ENCODE assay signal across 23 cellular contexts in genomic region chr1:179770887-179771502, GRCh38. TPM values are rescaled to one million over a fixed set of nuclear protein-coding genes. Genes with fewer than 3 reads are reported as not detected.
A peak's percentile ranks its signal among the peaks of the same experiment; 100 is the strongest.
DNase-seq lines count a peak whose midpoint lies in the region; FAIRE-seq and TF ChIP-seq lines count a peak whose summit lies in the region.
"Had no signal": no experiment of that assay in that cellular context is flagged by ENCODE, and none has a peak within 500 bp of the region (broad histone marks: within the 10 kb centered on the region; RNA-seq: fewer than 3 reads in every experiment).

No MANE protein-coding gene starts in this region.

- H3K36me3 ChIP-seq in H7 (replicated peaks; ENCODE audit: control insufficient read depth, insufficient read depth, low read length) (no peaks in the 10 kb centered on the region), keratinocyte (ENCODE audit: control insufficient read depth in 2 of 2, extremely low read depth in 1 of 2, insufficient read depth in 2 of 2, low read length in 2 of 2) (no peaks in the 10 kb centered on the region), ascending aorta (no peaks in the 10 kb centered on the region)
- H3K36me3 ChIP-seq: prostate gland, thoracic aorta had no signal

- no peak overlapping the region for H3K9ac ChIP-seq in keratinocyte (ENCODE audit: control insufficient read depth, extremely low read depth, insufficient read depth, low read length)

- H4K20me1 ChIP-seq in keratinocyte (ENCODE audit: control insufficient read depth, extremely low read depth, insufficient read depth, low read length): no peaks in the 10 kb centered on the region

- dilution Hi-C loops in keratinocyte (cut with MboI; ENCODE audit: extremely low pct_ligation_motif_present, low sequenced_read_pairs): no loop called here

- peak; percentile 24 for DNase-seq in AG20443 (ENCODE audit: low spot score)
- peak; percentile 59 for DNase-seq in H7
- DNase-seq in cardiac fibroblast (ENCODE audit: low read depth in 2 of 2): peak in 1 of 2 donors; percentile 12
- DNase-seq in keratinocyte (ENCODE audit: low read depth, low spot score): no peak
- DNase-seq in activated CD4-positive, alpha-beta T cell treated with anti-CD3 and anti-CD28 coated beads, Interleukin-2, amount 50 U/mL, for 1 hour: no peak
- DNase-seq in NCI-H2107 treated with DMSO at 0.1 percent for 48 hours (lab: John Stamatoyannopoulos, UW; ENCODE audit: unreplicated experiment): no peak
- DNase-seq in activated CD4-positive, alpha-beta T cell treated with anti-CD3 and anti-CD28 coated beads, Interleukin-2, amount 50 U/mL, for 4 hours: no peak
- no peak for DNase-seq in ascending aorta (ENCODE audit: low spot score in 2 of 2)
- DNase-seq: activated naive CD4-positive, alpha-beta T cell treated with Interleukin-2 at 50 U/mL for 16 hours; activated T-cell treated with anti-CD3 and anti-CD28 coated beads for 4 hours; amygdala; cerebellar nuclear complex; effector CD8-positive, alpha-beta T cell; NCI-H1105 treated with DMSO at 0.1 percent for 48 hours; NCI-H2171; NCI-H526 treated with DMSO at 0.1 percent for 48 hours; T-helper 1 cell had no signal

- H3K4me1 ChIP-seq in keratinocyte (ENCODE audit: control insufficient read depth, extremely low read depth, insufficient read depth, low read length) (no peaks in the 10 kb centered on the region), ascending aorta (no peaks in the 10 kb centered on the region)
- H3K4me1 ChIP-seq: Caco-2, prostate gland had no signal

- intact Hi-C loops in ascending aorta (cut with DNase I): no loop called here

- no peak overlapping the region for H2AFZ ChIP-seq in keratinocyte (ENCODE audit: control insufficient read depth, low read length)

- H3K4me3 ChIP-seq in H7 (ENCODE audit: insufficient read depth, low read depth, low read length): no peak overlapping the region
- H3K4me3 ChIP-seq in cardiac fibroblast (replicated peaks in 1 of 2; ENCODE audit: low read depth in 2 of 2, low read length in 2 of 2): no peak overlapping the region
- H3K4me3 ChIP-seq in keratinocyte (ENCODE audit: control insufficient read depth in 2 of 3, extremely low read depth in 1 of 3, insufficient read depth in 2 of 3, low read depth in 1 of 3, low read length in 3 of 3): no peak overlapping the region
- H3K4me3 ChIP-seq in ascending aorta: no peak overlapping the region
- H3K4me3 ChIP-seq: prostate gland, thoracic aorta had no signal

- no peak overlapping the region for H3K4me2 ChIP-seq in keratinocyte (ENCODE audit: control insufficient read depth, extremely low read depth, insufficient read depth, low read depth, low read length)

- no peaks in the 10 kb centered on the region for H3K27me3 ChIP-seq in H7 (ENCODE audit: control insufficient read depth, insufficient read depth, low read length)
- H3K27me3 ChIP-seq in keratinocyte (ENCODE audit: control insufficient read depth, extremely low read depth, insufficient read depth, low read length): no peaks in the 10 kb centered on the region
- H3K27me3 ChIP-seq in ascending aorta: no peaks in the 10 kb centered on the region

- H3K9me3 ChIP-seq in keratinocyte (ENCODE audit: control insufficient read depth, low read depth, low read length) (no peaks in the 10 kb centered on the region), ascending aorta (no peaks in the 10 kb centered on the region)
- H3K9me3 ChIP-seq: Caco-2, prostate gland had no signal

- TF ChIP-seq CTCF in cardiac fibroblast (IDR thresholded peaks at IDR 0.05; ENCODE audit: low read depth, low read length) (peak; percentile 13), keratinocyte (optimal IDR thresholded peaks at IDR 0.05 in 1 of 3, IDR thresholded peaks at IDR 0.05 in 1 of 3, conservative IDR thresholded peaks at IDR 0.05 in 1 of 3; ENCODE audit: extremely low read depth in 1 of 3, insufficient read depth in 2 of 3, low read length in 3 of 3) (peak in 2 of 3 experiments; percentile 2 to 7), ascending aorta (IDR thresholded peaks at IDR 0.05) (no peak)

- no peak for FAIRE-seq in keratinocyte (lab: Jason Lieb, UNC)

- no peaks in the 10 kb centered on the region for H3K79me2 ChIP-seq in keratinocyte (ENCODE audit: control insufficient read depth, insufficient read depth, low read length)

- no peaks in the 10 kb centered on the region for H3K9me1 ChIP-seq in keratinocyte (ENCODE audit: control insufficient read depth, extremely low read depth, insufficient read depth, low read length)

- no peak overlapping the region for H3K27ac ChIP-seq in keratinocyte (ENCODE audit: control insufficient read depth, insufficient read depth, low read length)
- no peak overlapping the region for H3K27ac ChIP-seq in ascending aorta
- H3K27ac ChIP-seq: prostate gland, thoracic aorta had no signal

RNA-seq across cellular contexts. Expression of gene FAM163A, which starts 27.9 kb away (rescaled TPM):
- total RNA-seq in H7 (2014; rRNA removed; shearing (Covaris generic)): 0.10 and 0.11 TPM in 2 replicates
- not detected in 3 replicates for polyA plus RNA-seq in keratinocyte
- not detected for polyA plus RNA-seq in keratinocyte (2011; ENCODE audit: low read depth)
- polyA plus RNA-seq in keratinocyte (2011; cell fraction: cytosol; rRNA removed): not detected in 2 replicates
- polyA plus RNA-seq in keratinocyte (2011; cell fraction: nucleus; rRNA removed): not detected in 2 replicates
- not detected in 2 replicates for polyA plus RNA-seq in keratinocyte (2012; ENCODE audit: low replicate concordance)
- not detected in 3 replicates for polyA minus RNA-seq in keratinocyte
- not detected for polyA minus RNA-seq in keratinocyte (2011; cell fraction: cytosol; rRNA and poly(A)+ RNA removed)
- not detected in 2 replicates for polyA minus RNA-seq in keratinocyte (2011; cell fraction: nucleus; rRNA and poly(A)+ RNA removed)
- total RNA-seq in ascending aorta: not detected
- total RNA-seq: Caco-2, Daoy, esophagus mucosa, neural crest cell, thoracic aorta had no signal

Comparison
In these comparisons a context has a peak if more than half of its experiments do, and no peak if none do; other contexts are left out.
1. DNase-seq: peak in AG20443 (single experiment) and H7 (single experiment); none in keratinocyte (single experiment), activated CD4-positive, alpha-beta T cell treated with anti-CD3 and anti-CD28 coated beads, Interleukin-2, amount 50 U/mL, for 1 hour (single experiment), NCI-H2107 treated with DMSO at 0.1 percent for 48 hours (single experiment), activated CD4-positive, alpha-beta T cell treated with anti-CD3 and anti-CD28 coated beads, Interleukin-2, amount 50 U/mL, for 4 hours (0 of 2) and ascending aorta (0 of 2).
2. CTCF ChIP-seq: peak in cardiac fibroblast (single experiment) and keratinocyte (2 of 3); none in ascending aorta (0 of 3).